Comparison of ENCODE assay signal across 16 cellular contexts in the genomic region with DNA sequence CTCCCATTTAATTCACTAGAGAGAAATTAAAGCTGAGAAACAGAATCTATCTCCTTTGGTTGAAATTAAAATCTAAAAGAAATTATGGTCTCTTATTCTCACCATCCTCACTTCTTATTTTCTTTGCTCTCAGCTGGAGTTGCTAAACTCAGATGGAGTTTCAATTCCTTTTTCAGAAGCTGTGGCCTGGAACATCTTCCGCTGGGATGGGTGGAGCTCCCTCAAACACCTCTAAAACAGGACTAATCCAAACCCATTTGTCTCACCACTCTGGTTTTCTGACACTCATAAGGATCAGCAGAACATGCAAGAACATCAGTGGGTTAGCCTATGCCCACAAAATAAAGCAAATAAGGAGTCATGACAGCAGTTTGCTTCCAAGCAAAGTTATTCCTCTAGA. TPM values are rescaled to one million over a fixed set of nuclear protein-coding genes. Genes with fewer than 3 reads are reported as not detected.
DNase-seq lines count a peak whose midpoint lies in the region; ATAC-seq and TF ChIP-seq lines count a peak whose summit lies in the region.
"Had no signal": no experiment of that assay in that cellular context is flagged by ENCODE, and none has a peak within 500 bp of the region (broad histone marks: within the 10 kb centered on the region; RNA-seq: fewer than 3 reads in every experiment).

No MANE protein-coding gene starts in this region.

- POLR2A ChIA-PET in GM10248 (lab: Yijun Ruan, JAX) = no interaction called here

- no peaks in the 10 kb centered on the region for H3K79me2 ChIP-seq in OCI-LY1 (ENCODE audit: insufficient read depth, low read length)
- H3K79me2 ChIP-seq: parathyroid adenoma had no signal

- H3K4me1 Mint-ChIP-seq in CD14-positive monocyte (peaks cover 46% of the 10 kb centered on the region), osteocyte (ENCODE audit: unreplicated experiment) (no peaks in the 10 kb centered on the region)
- H3K4me1 Mint-ChIP-seq in activated T-cell treated with anti-CD3 and anti-CD28 coated beads, Interleukin-2, amount 50 U/mL, for 72 hours (ENCODE audit: low read depth) = peaks cover 12% of the 10 kb centered on the region

- H3K27ac Mint-ChIP-seq in CD14-positive monocyte (peak overlapping the region; percentile 31 to 91 (median 78)), osteocyte (ENCODE audit: unreplicated experiment) (no peak overlapping the region)
- no peak overlapping the region for H3K27ac Mint-ChIP-seq in activated T-cell treated with anti-CD3 and anti-CD28 coated beads, Interleukin-2, amount 50 U/mL, for 72 hours
- H3K27ac Mint-ChIP-seq: activated CD8-positive, alpha-beta T cell treated with anti-CD3 and anti-CD28 coated beads for 36 hours had no signal

- H3F3A ChIP-seq in OCI-LY1 (ENCODE audit: insufficient read depth, low read length) = no peaks in the 10 kb centered on the region

- H3K36me3 Mint-ChIP-seq in CD14-positive monocyte = no peaks in the 10 kb centered on the region
- H3K36me3 Mint-ChIP-seq in osteocyte (ENCODE audit: unreplicated experiment) = no peaks in the 10 kb centered on the region
- peaks cover 0 to 4% of the 10 kb centered on the region in 2 donors for H3K36me3 Mint-ChIP-seq in activated T-cell treated with anti-CD3 and anti-CD28 coated beads, Interleukin-2, amount 50 U/mL, for 72 hours (ENCODE audit: insufficient read depth in 2 of 2)

- peak overlapping the region; percentile 41 for H3K27ac ChIP-seq in OCI-LY1 (ENCODE audit: low read depth, low read length, poor library complexity, severe bottlenecking)
- H3K27ac ChIP-seq: parathyroid adenoma had no signal

- no peaks in the 10 kb centered on the region for H3K36me3 ChIP-seq in OCI-LY1 (ENCODE audit: insufficient read depth, low read length)
- H3K36me3 ChIP-seq: heart left ventricle had no signal

- H3K27me3 Mint-ChIP-seq in CD14-positive monocyte (ENCODE audit: low read depth in 3 of 3) (no peaks in the 10 kb centered on the region), osteocyte (ENCODE audit: unreplicated experiment) (peaks cover 31% of the 10 kb centered on the region)
- H3K27me3 Mint-ChIP-seq in activated T-cell treated with anti-CD3 and anti-CD28 coated beads, Interleukin-2, amount 50 U/mL, for 72 hours (ENCODE audit: low read depth) = no peaks in the 10 kb centered on the region
- H3K27me3 Mint-ChIP-seq: activated CD8-positive, alpha-beta T cell treated with anti-CD3 and anti-CD28 coated beads for 36 hours had no signal

- no peaks in the 10 kb centered on the region for H3K9me3 Mint-ChIP-seq in CD14-positive monocyte
- H3K9me3 Mint-ChIP-seq in osteocyte (ENCODE audit: unreplicated experiment) = no peaks in the 10 kb centered on the region
- peaks cover 4% of the 10 kb centered on the region in 2 donors for H3K9me3 Mint-ChIP-seq in activated T-cell treated with anti-CD3 and anti-CD28 coated beads, Interleukin-2, amount 50 U/mL, for 72 hours

- CTCF ChIA-PET in GM10248 (lab: Yijun Ruan, JAX) = interaction anchor here (0.6 to 0.8 kb wide), 2 partner anchors 12 to 218 kb away, joined by 3 read pairs; no protein-coding TSS in a partner anchor

- peak; percentile 60 for ATAC-seq in GM19463 (IDR thresholded peaks at IDR 0.05; ENCODE audit: unreplicated experiment)
- ATAC-seq in HG02885 (IDR thresholded peaks at IDR 0.05; ENCODE audit: poor library complexity, unreplicated experiment) = peak; percentile 61
- no peak for ATAC-seq in activated T-cell treated with anti-CD3 and anti-CD28 coated beads, Interleukin-2, amount 50 U/mL, for 72 hours (replicated peaks in 1 of 2)
- ATAC-seq: activated CD8-positive, alpha-beta T cell treated with anti-CD3 and anti-CD28 coated beads for 36 hours; heart left ventricle had no signal

- H3K4me3 Mint-ChIP-seq in CD14-positive monocyte (peak overlapping the region; percentile 37 to 85), osteocyte (ENCODE audit: unreplicated experiment) (no peak overlapping the region)
- H3K4me3 Mint-ChIP-seq in activated T-cell treated with anti-CD3 and anti-CD28 coated beads, Interleukin-2, amount 50 U/mL, for 72 hours = no peak overlapping the region
- H3K4me3 Mint-ChIP-seq: activated CD8-positive, alpha-beta T cell treated with anti-CD3 and anti-CD28 coated beads for 36 hours had no signal

- H3K9me3 ChIP-seq in OCI-LY1 (ENCODE audit: low read length) = no peaks in the 10 kb centered on the region
- H3K9me3 ChIP-seq: heart left ventricle had no signal

- H3K9me2 ChIP-seq in OCI-LY1 (ENCODE audit: low read depth, low read length) = no peaks in the 10 kb centered on the region

- H2AFZ ChIP-seq in OCI-LY1 (ENCODE audit: low read length) = no peak overlapping the region
- H2AFZ ChIP-seq: parathyroid adenoma had no signal

- H4K20me1 ChIP-seq in OCI-LY1 (ENCODE audit: insufficient read depth, low read length) = no peaks in the 10 kb centered on the region

- H3K4me3 ChIP-seq in OCI-LY1 (ENCODE audit: low read depth, low read length, poor library complexity, severe bottlenecking) = no peak overlapping the region
- H3K4me3 ChIP-seq: heart left ventricle had no signal

- TF ChIP-seq CTCF in CD14-positive monocyte (IDR thresholded peaks at IDR 0.05) (no peak), OCI-LY1 (IDR thresholded peaks at IDR 0.05; ENCODE audit: low read length) (no peak), GM10248 (IDR thresholded peaks at IDR 0.05; ENCODE audit: control extremely low read depth, extremely low read depth, low read depth, missing control alignments) (no peak), osteocyte (IDR thresholded peaks at IDR 0.05) (no peak)

- intact Hi-C loops in CD14-positive monocyte (cut with micrococcal nuclease) = no loop called here

- H3K4me2 ChIP-seq in OCI-LY1 (ENCODE audit: low read length) = peak overlapping the region; percentile 34

- H3K9ac ChIP-seq in OCI-LY1 (ENCODE audit: low read length) = no peak overlapping the region
- H3K9ac ChIP-seq: parathyroid adenoma had no signal

- H3K27me3 ChIP-seq in OCI-LY1 (ENCODE audit: insufficient read depth, low read length) = no peaks in the 10 kb centered on the region

- DNase-seq in CD14-positive monocyte (ENCODE audit: low spot score) (no peak), GM10248 (ENCODE audit: extremely low spot score) (no peak), NCI-H1417 treated with DMSO at 0.1 percent for 48 hours (lab: John Stamatoyannopoulos, UW) (no peak), osteocyte (ENCODE audit: extremely low spot score, unreplicated experiment) (no peak)
- DNase-seq in activated T-cell treated with anti-CD3 and anti-CD28 coated beads, Interleukin-2, amount 50 U/mL, for 72 hours = no peak
- DNase-seq: activated CD8-positive, alpha-beta T cell treated with anti-CD3 and anti-CD28 coated beads for 36 hours; aorta; DMS 273 treated with DMSO at 0.1 percent for 48 hours; erythroblast; heart left ventricle; KG1; NCI-H1930 had no signal

- H3K4me1 ChIP-seq in OCI-LY1 (ENCODE audit: insufficient read depth, low read length, severe bottlenecking) = peaks cover 23% of the 10 kb centered on the region
- H3K4me1 ChIP-seq: parathyroid adenoma had no signal

RNA-seq across cellular contexts. Expression of a gene that starts 39.6 kb away (rescaled TPM):
- 1 to 10 TPM; 2.5 to 3.3 TPM for polyA plus RNA-seq in CD14-positive monocyte
- total RNA-seq in osteocyte = 13.9 and 15.8 TPM in 2 replicates
- total RNA-seq in activated T-cell treated with anti-CD3 and anti-CD28 coated beads, Interleukin-2, amount 50 U/mL, for 72 hours = 10 to 100 TPM; 42.3 to 43.6 TPM

Comparison
In these comparisons a context has a peak if more than half of its experiments do, and no peak if none do; other contexts are left out.
1. H3K27ac Mint-ChIP-seq: peak in CD14-positive monocyte (7 of 7); none in osteocyte (single experiment) and activated T-cell treated with anti-CD3 and anti-CD28 coated beads, Interleukin-2, amount 50 U/mL, for 72 hours (single experiment).
2. H3K4me3 Mint-ChIP-seq: peak in CD14-positive monocyte (2 of 2); none in osteocyte (single experiment) and activated T-cell treated with anti-CD3 and anti-CD28 coated beads, Interleukin-2, amount 50 U/mL, for 72 hours (0 of 2).
3. ATAC-seq: peak in GM19463 (single experiment) and HG02885 (single experiment); none in activated T-cell treated with anti-CD3 and anti-CD28 coated beads, Interleukin-2, amount 50 U/mL, for 72 hours (0 of 2).